ENCODE assay signal across 8 cellular contexts in genomic region chr18:55585586-55586521, GRCh38.
A peak's percentile ranks its signal among the peaks of the same experiment; 100 is the strongest.
DNase-seq lines count a peak whose midpoint lies in the region; ATAC-seq and TF ChIP-seq lines count a peak whose summit lies in the region.

No MANE protein-coding gene starts in this region.

- DNase-seq in fibroblast of peridontal ligament (ENCODE audit: extremely low read depth) (peak; percentile 42), putamen (ENCODE audit: low spot score) (peak; percentile 61), NCI-H524 treated with DMSO at 0.1 percent for 48 hours (lab: John Stamatoyannopoulos, UW) (no peak)
- DNase-seq in stimulated activated CD4-positive, alpha-beta T cell treated with anti-CD3 and anti-CD28 coated beads, Interleukin-12 subunit alpha, Interleukin-12 subunit beta, amount 100 ng/mL, for 4 hours, result no peak
- DNase-seq in effector CD4-positive, alpha-beta T cell, result no peak

- H3K79me2 ChIP-seq in OCI-LY1 (ENCODE audit: insufficient read depth, low read length), result peaks cover 59% of the 10 kb centered on the region

- TF ChIP-seq CTCF in OCI-LY1 (IDR thresholded peaks at IDR 0.05; ENCODE audit: low read length), result no peak

- H3K4me3 ChIP-seq in GM08714 (ENCODE audit: low read length) (peak overlapping the region; percentile 25), OCI-LY1 (ENCODE audit: low read depth, low read length, poor library complexity, severe bottlenecking) (peak overlapping the region; percentile 75)

- no peaks in the 10 kb centered on the region; the same call in 1 of the 2 replicates for H3F3A ChIP-seq in OCI-LY1 (ENCODE audit: insufficient read depth, low read length)

- H3K9ac ChIP-seq in OCI-LY1 (ENCODE audit: low read length), result peak overlapping the region; percentile 71

- ATAC-seq in GM18502 (IDR thresholded peaks at IDR 0.05; ENCODE audit: poor library complexity, unreplicated experiment), result no peak

- H2AFZ ChIP-seq in OCI-LY1 (ENCODE audit: low read length), result no peak overlapping the region

- H3K9me3 ChIP-seq in OCI-LY1 (ENCODE audit: low read length), result no peaks in the 10 kb centered on the region

- H3K36me3 ChIP-seq in OCI-LY1 (ENCODE audit: insufficient read depth, low read length), result peaks cover 26% of the 10 kb centered on the region; the same call in 1 of the 2 replicates

- H3K27ac ChIP-seq in OCI-LY1 (ENCODE audit: low read depth, low read length, poor library complexity, severe bottlenecking), result peak overlapping the region; percentile 84

- H3K4me1 ChIP-seq in OCI-LY1 (ENCODE audit: insufficient read depth, low read length, severe bottlenecking), result peaks cover 49% of the 10 kb centered on the region

- peak overlapping the region; percentile 80 for H3K4me2 ChIP-seq in OCI-LY1 (ENCODE audit: low read length)

- no peaks in the 10 kb centered on the region for H3K9me2 ChIP-seq in OCI-LY1 (ENCODE audit: low read depth, low read length)

- no peaks in the 10 kb centered on the region for H3K27me3 ChIP-seq in OCI-LY1 (ENCODE audit: insufficient read depth, low read length)

- no peaks in the 10 kb centered on the region for H4K20me1 ChIP-seq in OCI-LY1 (ENCODE audit: insufficient read depth, low read length)

Comparison
In these comparisons a context has a peak if more than half of its experiments do, and no peak if none do; other contexts are left out.
1. DNase-seq: peak in fibroblast of peridontal ligament (single experiment) and putamen (single experiment); none in stimulated activated CD4-positive, alpha-beta T cell treated with anti-CD3 and anti-CD28 coated beads, Interleukin-12 subunit alpha, Interleukin-12 subunit beta, amount 100 ng/mL, for 4 hours (single experiment), effector CD4-positive, alpha-beta T cell (single experiment) and NCI-H524 treated with DMSO at 0.1 percent for 48 hours (single experiment).